1 cellular context compared by ENCODE assay signal in genomic region chr17:64776720-64777412, GRCh38.
TF ChIP-seq lines count a peak whose summit lies in the region.

No MANE protein-coding gene starts in this region.

TF ChIP-seq in K562, 482 proteins besides CTCF, POLR2A, EP300 and RAD21 (continued from another document):
- TF ChIP-seq DEAF1 (CRISPR knock-in tag; IDR thresholded peaks at IDR 0.05) (peak; percentile 46; the same call in 1 of the 2 replicates), CBX1 (IDR thresholded peaks at IDR 0.05; ENCODE audit: low read depth) (peak; percentile 61; the same call in 1 of the 2 replicates), GABPB1 (CRISPR knock-in tag; IDR thresholded peaks at IDR 0.05) (peak; percentile 51; the same call in 1 of the 2 replicates), VEZF1 (CRISPR knock-in tag; IDR thresholded peaks at IDR 0.05) (peak; percentile 76), KLF16 (IDR thresholded peaks at IDR 0.05) (0 out of 2 replicates have a peak, but pooled peaks have one; percentile 30), SOX6 (IDR thresholded peaks at IDR 0.05) (0 out of 2 replicates have a peak, but pooled peaks have one; percentile 29), MTA3 (IDR thresholded peaks at IDR 0.05; ENCODE audit: borderline replicate concordance) (peak; percentile 73; the same call in 1 of the 2 replicates), ZBTB7A (IDR thresholded peaks at IDR 0.05; ENCODE audit: borderline replicate concordance, control insufficient read depth, low read depth, low read length) (0 out of 2 replicates have a peak, but pooled peaks have one; percentile 63), NONO (IDR thresholded peaks at IDR 0.05; ENCODE audit: low read depth in 2 of 2, low read length in 1 of 2) (0 out of 4 replicates have a peak, but pooled peaks of 1 of the 2 experiments have one; percentile 23), SMC3 (conservative IDR thresholded peaks at IDR 0.05; ENCODE audit: insufficient read depth, low read depth, low read length) (peak; percentile 87), ZBTB33 (CRISPR knock-in tag; IDR thresholded peaks at IDR 0.05) (peak; percentile 75), TFAP4 (CRISPR knock-in tag; IDR thresholded peaks at IDR 0.05; ENCODE audit: borderline replicate concordance) (peak; percentile 76), L3MBTL2 (IDR thresholded peaks at IDR 0.05) (peak; percentile 51; the same call in 1 of the 2 replicates), YY1 (IDR thresholded peaks at IDR 0.05; ENCODE audit: borderline replicate concordance in 1 of 3, control insufficient read depth in 1 of 3, extremely low read depth in 1 of 3, insufficient read depth in 3 of 3, insufficient read length in 1 of 3, insufficient replicate concordance in 2 of 3, low read depth in 1 of 3, low read length in 2 of 3) (peak in 1 of 3 experiments; percentile 42), RCOR1 (IDR thresholded peaks at IDR 0.05; ENCODE audit: borderline replicate concordance in 1 of 2, low read depth in 2 of 2, low read length in 2 of 2) (0 out of 4 replicates have a peak, but pooled peaks of 1 of the 2 experiments have one; percentile 11), PKNOX1 (IDR thresholded peaks at IDR 0.05) (peak; percentile 16; the same call in 1 of the 2 replicates), CBFB (CRISPR knock-in tag; IDR thresholded peaks at IDR 0.05) (peak; percentile 41; the same call in 1 of the 2 replicates), ZNF263 (CRISPR knock-in tag; IDR thresholded peaks at IDR 0.05; ENCODE audit: borderline replicate concordance) (peak; percentile 36; the same call in 1 of the 2 replicates), SMARCA4 (IDR thresholded peaks at IDR 0.05) (0 out of 2 replicates have a peak, but pooled peaks have one; percentile 13), MAZ (CRISPR knock-in tag; conservative IDR thresholded peaks at IDR 0.05 in 1 of 2, IDR thresholded peaks at IDR 0.05 in 1 of 2) (peak; percentile 88 to 98), BRD9 (IDR thresholded peaks at IDR 0.05; ENCODE audit: low read depth, partially characterized antibody) (peak; percentile 36), RB1 (IDR thresholded peaks at IDR 0.05; ENCODE audit: low read depth) (peak; percentile 78), XRCC5 (IDR thresholded peaks at IDR 0.05; ENCODE audit: low read depth, low read length) (peak; percentile 82), CREM (IDR thresholded peaks at IDR 0.05; ENCODE audit: low read depth) (peak; percentile 23; the same call in 1 of the 2 replicates), ARID2 (IDR thresholded peaks at IDR 0.05) (peak; percentile 54; the same call in 1 of the 2 replicates), SPI1 (IDR thresholded peaks at IDR 0.05; ENCODE audit: borderline replicate concordance, low read depth, low read length) (peak; percentile 80; the same call in 1 of the 2 replicates), POLR2G (IDR thresholded peaks at IDR 0.05; ENCODE audit: low read depth, low read length) (0 out of 2 replicates have a peak, but pooled peaks have one; percentile 22), CC2D1A (IDR thresholded peaks at IDR 0.05) (0 out of 2 replicates have a peak, but pooled peaks have one; percentile 36), ATF7 (IDR thresholded peaks at IDR 0.05) (peak; percentile 49; the same call in 1 of the 2 replicates), NRF1 (conservative IDR thresholded peaks at IDR 0.05 in 1 of 2, IDR thresholded peaks at IDR 0.05 in 1 of 2) (peak; percentile 48 to 64; a peak in 3 of 4 replicates), ESRRA (IDR thresholded peaks at IDR 0.05; ENCODE audit: borderline replicate concordance, low read depth) (peak; percentile 46; the same call in 1 of the 2 replicates)
